15 cellular contexts compared by ENCODE assay signal in the genomic region with DNA sequence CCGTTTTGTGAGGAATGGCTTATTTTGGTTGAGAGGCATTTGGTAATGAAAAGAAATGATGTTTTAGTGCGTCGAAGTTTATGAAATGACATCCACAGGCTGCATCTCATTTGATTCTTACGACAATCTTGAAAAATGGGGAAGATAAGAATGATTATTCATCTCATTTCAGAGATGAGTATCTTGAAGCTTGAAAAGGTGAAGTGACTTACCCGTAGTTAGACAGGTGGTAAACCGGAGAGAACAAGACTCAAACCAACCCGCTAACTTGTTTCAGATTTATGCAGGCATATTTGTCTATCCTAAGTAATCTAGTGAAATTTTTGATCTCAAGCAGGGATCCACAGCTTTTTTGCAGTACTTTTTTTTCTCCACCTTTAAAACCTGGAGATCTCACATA. TPM values are rescaled to one million over a fixed set of nuclear protein-coding genes. Genes with fewer than 3 reads are reported as not detected.
A peak's percentile ranks its signal among the peaks of the same experiment; 100 is the strongest.
DNase-seq lines count a peak whose midpoint lies in the region; ATAC-seq and TF ChIP-seq lines count a peak whose summit lies in the region.
"Had no signal": no experiment of that assay in that cellular context is flagged by ENCODE, and none has a peak within 500 bp of the region (broad histone marks: within the 10 kb centered on the region; RNA-seq: fewer than 3 reads in every experiment).

No MANE protein-coding gene starts in this region.

- H3K4me1 ChIP-seq in effector memory CD4-positive, alpha-beta T cell (ENCODE audit: control insufficient read depth, insufficient read depth, low read length, poor library complexity, severe bottlenecking), result peaks cover 92% of the 10 kb centered on the region

- H3K4me3 ChIP-seq in effector memory CD4-positive, alpha-beta T cell (ENCODE audit: insufficient read depth, low read depth, low read length, poor library complexity, severe bottlenecking), result no peak overlapping the region
- H3K4me3 ChIP-seq: heart right ventricle, mucosa of descending colon, thoracic aorta had no signal

- peaks cover 13% of the 10 kb centered on the region for H3K36me3 Mint-ChIP-seq in activated T-cell treated with anti-CD3 and anti-CD28 coated beads, Interleukin-2, amount 50 U/mL, for 4 hours (ENCODE audit: insufficient read depth)
- H3K36me3 Mint-ChIP-seq in T-helper 17 cell (ENCODE audit: low read depth) (peaks cover 3% of the 10 kb centered on the region), nephron progenitor cell (ENCODE audit: low read depth) (peaks cover 9% of the 10 kb centered on the region)

- H3K27me3 Mint-ChIP-seq in activated T-cell treated with anti-CD3 and anti-CD28 coated beads, Interleukin-2, amount 50 U/mL, for 4 hours (ENCODE audit: low read depth), result no peaks in the 10 kb centered on the region
- H3K27me3 Mint-ChIP-seq in T-helper 17 cell, result no peaks in the 10 kb centered on the region
- no peaks in the 10 kb centered on the region for H3K27me3 Mint-ChIP-seq in stimulated activated naive CD8-positive, alpha-beta T cell treated with anti-CD3 and anti-CD28 coated beads, Interleukin-15, amount 100 ng/mL, for 72 hours
- no peaks in the 10 kb centered on the region for H3K27me3 Mint-ChIP-seq in nephron progenitor cell (ENCODE audit: low read depth, poor library complexity)
- H3K27me3 Mint-ChIP-seq: dendritic cell treated with granulocyte-macrophage colony-stimulating factor and Interleukin-4, amounts not matched to agents 40 ng/mL and 50 ng/mL, for 4 days had no signal

- ATAC-seq in activated T-cell treated with anti-CD3 and anti-CD28 coated beads, Interleukin-2, amount 50 U/mL, for 4 hours, result no peak
- no peak for ATAC-seq in T-helper 17 cell
- ATAC-seq in stimulated activated naive CD8-positive, alpha-beta T cell treated with anti-CD3 and anti-CD28 coated beads, Interleukin-15, amount 100 ng/mL, for 72 hours, result no peak
- ATAC-seq: heart right ventricle, mucosa of descending colon had no signal

- H3K4me1 Mint-ChIP-seq in activated T-cell treated with anti-CD3 and anti-CD28 coated beads, Interleukin-2, amount 50 U/mL, for 4 hours (ENCODE audit: low read depth), result peaks cover 99% of the 10 kb centered on the region
- H3K4me1 Mint-ChIP-seq in T-helper 17 cell, result peaks cover 91% of the 10 kb centered on the region
- peaks cover 100% of the 10 kb centered on the region for H3K4me1 Mint-ChIP-seq in stimulated activated naive CD8-positive, alpha-beta T cell treated with anti-CD3 and anti-CD28 coated beads, Interleukin-15, amount 100 ng/mL, for 72 hours
- peaks cover 100% of the 10 kb centered on the region for H3K4me1 Mint-ChIP-seq in nephron progenitor cell

- no peaks in the 10 kb centered on the region for H3K36me3 ChIP-seq in effector memory CD4-positive, alpha-beta T cell (ENCODE audit: control insufficient read depth, insufficient read depth, low read length)
- H3K36me3 ChIP-seq: heart right ventricle, thoracic aorta had no signal

- peak overlapping the region; percentile 82 for H3K27ac ChIP-seq in effector memory CD4-positive, alpha-beta T cell (ENCODE audit: insufficient read depth, low read length, poor library complexity, severe bottlenecking)
- H3K27ac ChIP-seq: thoracic aorta had no signal

- TF ChIP-seq CTCF in nephron progenitor cell (IDR thresholded peaks at IDR 0.05), result no peak

- no peak for DNase-seq in activated T-cell treated with anti-CD3 and anti-CD28 coated beads, Interleukin-2, amount 50 U/mL, for 4 hours
- DNase-seq in activated T-cell treated with anti-CD3 and anti-CD28 coated beads for 4 hours, result no peak
- no peak for DNase-seq in T-helper 17 cell
- no peak for DNase-seq in effector memory CD4-positive, alpha-beta T cell
- no peak for DNase-seq in stimulated activated naive CD8-positive, alpha-beta T cell treated with anti-CD3 and anti-CD28 coated beads, Interleukin-15, amount 100 ng/mL, for 72 hours
- no peak for DNase-seq in DMS79 (lab: John Stamatoyannopoulos, UW)
- no peak for DNase-seq in NOMO-1 treated with DMSO at 0.1 percent for 48 hours (lab: John Stamatoyannopoulos, UW; ENCODE audit: unreplicated experiment)
- DNase-seq in nephron progenitor cell, result no peak
- DNase-seq: heart right ventricle, kidney glomerular epithelial cell, mucosa of descending colon, NCI-H1417, SK-N-SH had no signal

- no peaks in the 10 kb centered on the region for H3K9me3 Mint-ChIP-seq in activated T-cell treated with anti-CD3 and anti-CD28 coated beads, Interleukin-2, amount 50 U/mL, for 4 hours
- H3K9me3 Mint-ChIP-seq in stimulated activated naive CD8-positive, alpha-beta T cell treated with anti-CD3 and anti-CD28 coated beads, Interleukin-15, amount 100 ng/mL, for 72 hours, result no peaks in the 10 kb centered on the region
- H3K9me3 Mint-ChIP-seq in nephron progenitor cell, result no peaks in the 10 kb centered on the region
- H3K9me3 Mint-ChIP-seq: dendritic cell treated with granulocyte-macrophage colony-stimulating factor and Interleukin-4, amounts not matched to agents 40 ng/mL and 50 ng/mL, for 4 days had no signal

- H3K27me3 ChIP-seq in effector memory CD4-positive, alpha-beta T cell (replicated peaks; ENCODE audit: control insufficient read depth, insufficient read depth, low read length, poor library complexity, severe bottlenecking), result no peaks in the 10 kb centered on the region
- H3K27me3 ChIP-seq: heart right ventricle had no signal

- H3K9me3 ChIP-seq in T-helper 17 cell (ENCODE audit: control insufficient read depth, low read length, poor library complexity, severe bottlenecking), result no peaks in the 10 kb centered on the region
- H3K9me3 ChIP-seq in effector memory CD4-positive, alpha-beta T cell (ENCODE audit: control insufficient read depth, low read length), result no peaks in the 10 kb centered on the region
- H3K9me3 ChIP-seq: heart right ventricle, mucosa of descending colon, SK-N-SH, thoracic aorta had no signal

- H3K27ac Mint-ChIP-seq in T-helper 17 cell (peak overlapping the region; percentile 99), nephron progenitor cell (no peak overlapping the region)
- H3K27ac Mint-ChIP-seq in stimulated activated naive CD8-positive, alpha-beta T cell treated with anti-CD3 and anti-CD28 coated beads, Interleukin-15, amount 100 ng/mL, for 72 hours, result peak overlapping the region; percentile 87 to 99
- H3K27ac Mint-ChIP-seq: dendritic cell treated with granulocyte-macrophage colony-stimulating factor and Interleukin-4, amounts not matched to agents 40 ng/mL and 50 ng/mL, for 4 days had no signal

- H3K4me3 Mint-ChIP-seq in activated T-cell treated with anti-CD3 and anti-CD28 coated beads, Interleukin-2, amount 50 U/mL, for 4 hours, result peak overlapping the region; percentile 41
- peak overlapping the region; percentile 71 for H3K4me3 Mint-ChIP-seq in T-helper 17 cell
- peak overlapping the region; percentile 65 to 80 for H3K4me3 Mint-ChIP-seq in stimulated activated naive CD8-positive, alpha-beta T cell treated with anti-CD3 and anti-CD28 coated beads, Interleukin-15, amount 100 ng/mL, for 72 hours
- no peak overlapping the region for H3K4me3 Mint-ChIP-seq in nephron progenitor cell
- H3K4me3 Mint-ChIP-seq: dendritic cell treated with granulocyte-macrophage colony-stimulating factor and Interleukin-4, amounts not matched to agents 40 ng/mL and 50 ng/mL, for 4 days had no signal

RNA-seq across cellular contexts. Expression of a gene that starts 9.7 kb away (rescaled TPM):
- total RNA-seq in activated T-cell treated with anti-CD3 and anti-CD28 coated beads, Interleukin-2, amount 50 U/mL, for 4 hours, result 10 to 100 TPM; 21.3 to 25.6 (median 21.3) TPM
- total RNA-seq in T-helper 17 cell, result 100 to 1,000 TPM; 273 to 331 TPM

Comparison
In these comparisons a context has a peak if more than half of its experiments do, and no peak if none do; other contexts are left out.
1. RNA of a gene that starts 9.7 kb away (total RNA-seq): 273 to 331 TPM in T-helper 17 cell; 21.3 to 25.6 TPM in activated T-cell treated with anti-CD3 and anti-CD28 coated beads, Interleukin-2, amount 50 U/mL, for 4 hours; every median in the first group is over 10 times any median in the second.